1 cellular context compared by ENCODE assay signal in the genomic region with DNA sequence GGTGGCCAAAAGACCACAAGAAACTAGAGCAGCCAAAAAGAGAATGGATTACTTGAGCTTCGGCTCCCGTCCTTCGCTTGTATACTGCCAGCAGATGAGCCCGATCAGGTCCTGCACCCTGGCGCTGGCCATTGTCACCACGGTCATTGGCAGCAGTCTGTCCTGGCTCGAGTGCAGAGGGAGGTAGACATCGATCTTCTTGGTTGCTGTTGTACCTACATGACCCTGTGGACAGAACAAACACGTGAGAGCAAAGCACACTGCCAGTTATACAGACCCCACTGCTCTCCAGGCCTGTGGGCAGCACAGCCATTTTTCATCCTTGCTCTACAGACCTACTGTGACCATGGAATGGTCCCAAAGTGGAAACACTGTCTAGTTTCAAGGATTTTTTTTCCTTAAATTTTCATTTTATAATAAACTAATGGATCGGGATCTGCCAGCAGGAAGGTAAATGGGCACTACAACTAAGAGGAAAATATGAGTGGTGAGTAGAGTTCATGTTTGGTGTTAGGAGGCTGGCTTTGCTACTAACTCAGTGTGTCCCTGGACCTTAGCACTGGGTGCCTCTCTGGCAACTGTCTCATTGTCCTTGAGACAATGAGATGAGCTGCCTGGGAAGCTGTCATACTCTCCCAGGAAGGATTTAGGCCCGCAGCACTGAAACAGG.
TF ChIP-seq lines count a peak whose summit lies in the region.

No MANE protein-coding gene starts in this region.

TF ChIP-seq in HepG2, 621 proteins besides CTCF, POLR2A, EP300 and RAD21:
- TF ChIP-seq, protein P1, sequence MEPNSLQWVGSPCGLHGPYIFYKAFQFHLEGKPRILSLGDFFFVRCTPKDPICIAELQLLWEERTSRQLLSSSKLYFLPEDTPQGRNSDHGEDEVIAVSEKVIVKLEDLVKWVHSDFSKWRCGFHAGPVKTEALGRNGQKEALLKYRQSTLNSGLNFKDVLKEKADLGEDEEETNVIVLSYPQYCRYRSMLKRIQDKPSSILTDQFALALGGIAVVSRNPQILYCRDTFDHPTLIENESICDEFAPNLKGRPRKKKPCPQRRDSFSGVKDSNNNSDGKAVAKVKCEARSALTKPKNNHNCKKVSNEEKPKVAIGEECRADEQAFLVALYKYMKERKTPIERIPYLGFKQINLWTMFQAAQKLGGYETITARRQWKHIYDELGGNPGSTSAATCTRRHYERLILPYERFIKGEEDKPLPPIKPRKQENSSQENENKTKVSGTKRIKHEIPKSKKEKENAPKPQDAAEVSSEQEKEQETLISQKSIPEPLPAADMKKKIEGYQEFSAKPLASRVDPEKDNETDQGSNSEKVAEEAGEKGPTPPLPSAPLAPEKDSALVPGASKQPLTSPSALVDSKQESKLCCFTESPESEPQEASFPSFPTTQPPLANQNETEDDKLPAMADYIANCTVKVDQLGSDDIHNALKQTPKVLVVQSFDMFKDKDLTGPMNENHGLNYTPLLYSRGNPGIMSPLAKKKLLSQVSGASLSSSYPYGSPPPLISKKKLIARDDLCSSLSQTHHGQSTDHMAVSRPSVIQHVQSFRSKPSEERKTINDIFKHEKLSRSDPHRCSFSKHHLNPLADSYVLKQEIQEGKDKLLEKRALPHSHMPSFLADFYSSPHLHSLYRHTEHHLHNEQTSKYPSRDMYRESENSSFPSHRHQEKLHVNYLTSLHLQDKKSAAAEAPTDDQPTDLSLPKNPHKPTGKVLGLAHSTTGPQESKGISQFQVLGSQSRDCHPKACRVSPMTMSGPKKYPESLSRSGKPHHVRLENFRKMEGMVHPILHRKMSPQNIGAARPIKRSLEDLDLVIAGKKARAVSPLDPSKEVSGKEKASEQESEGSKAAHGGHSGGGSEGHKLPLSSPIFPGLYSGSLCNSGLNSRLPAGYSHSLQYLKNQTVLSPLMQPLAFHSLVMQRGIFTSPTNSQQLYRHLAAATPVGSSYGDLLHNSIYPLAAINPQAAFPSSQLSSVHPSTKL (CRISPR knock-in tag; IDR thresholded peaks at IDR 0.05): peak; percentile 18; the same call in 1 of the 2 replicates
- TF ChIP-seq, protein P2, sequence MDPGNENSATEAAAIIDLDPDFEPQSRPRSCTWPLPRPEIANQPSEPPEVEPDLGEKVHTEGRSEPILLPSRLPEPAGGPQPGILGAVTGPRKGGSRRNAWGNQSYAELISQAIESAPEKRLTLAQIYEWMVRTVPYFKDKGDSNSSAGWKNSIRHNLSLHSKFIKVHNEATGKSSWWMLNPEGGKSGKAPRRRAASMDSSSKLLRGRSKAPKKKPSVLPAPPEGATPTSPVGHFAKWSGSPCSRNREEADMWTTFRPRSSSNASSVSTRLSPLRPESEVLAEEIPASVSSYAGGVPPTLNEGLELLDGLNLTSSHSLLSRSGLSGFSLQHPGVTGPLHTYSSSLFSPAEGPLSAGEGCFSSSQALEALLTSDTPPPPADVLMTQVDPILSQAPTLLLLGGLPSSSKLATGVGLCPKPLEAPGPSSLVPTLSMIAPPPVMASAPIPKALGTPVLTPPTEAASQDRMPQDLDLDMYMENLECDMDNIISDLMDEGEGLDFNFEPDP (CRISPR knock-in tag; conservative IDR thresholded peaks at IDR 0.05): 0 out of 2 replicates have a peak, but pooled peaks have one; percentile 16
- peak; percentile 85 for TF ChIP-seq SOX5 (CRISPR knock-in tag; IDR thresholded peaks at IDR 0.05; ENCODE audit: borderline replicate concordance)
- TF ChIP-seq SOX6 (IDR thresholded peaks at IDR 0.05): no peak
- TF ChIP-seq SOX6 (CRISPR knock-in tag; IDR thresholded peaks at IDR 0.05): peak; percentile 84
- TF ChIP-seq IRX3 (CRISPR knock-in tag; IDR thresholded peaks at IDR 0.05; ENCODE audit: borderline replicate concordance, low read depth): no peak
- TF ChIP-seq, protein P3, sequence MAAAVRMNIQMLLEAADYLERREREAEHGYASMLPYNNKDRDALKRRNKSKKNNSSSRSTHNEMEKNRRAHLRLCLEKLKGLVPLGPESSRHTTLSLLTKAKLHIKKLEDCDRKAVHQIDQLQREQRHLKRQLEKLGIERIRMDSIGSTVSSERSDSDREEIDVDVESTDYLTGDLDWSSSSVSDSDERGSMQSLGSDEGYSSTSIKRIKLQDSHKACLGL (CRISPR knock-in tag; IDR thresholded peaks at IDR 0.05): no peak
- 0 out of 2 replicates have a peak, but pooled peaks have one; percentile 24 for TF ChIP-seq SALL1 (CRISPR knock-in tag; IDR thresholded peaks at IDR 0.05)
- TF ChIP-seq, protein P4, sequence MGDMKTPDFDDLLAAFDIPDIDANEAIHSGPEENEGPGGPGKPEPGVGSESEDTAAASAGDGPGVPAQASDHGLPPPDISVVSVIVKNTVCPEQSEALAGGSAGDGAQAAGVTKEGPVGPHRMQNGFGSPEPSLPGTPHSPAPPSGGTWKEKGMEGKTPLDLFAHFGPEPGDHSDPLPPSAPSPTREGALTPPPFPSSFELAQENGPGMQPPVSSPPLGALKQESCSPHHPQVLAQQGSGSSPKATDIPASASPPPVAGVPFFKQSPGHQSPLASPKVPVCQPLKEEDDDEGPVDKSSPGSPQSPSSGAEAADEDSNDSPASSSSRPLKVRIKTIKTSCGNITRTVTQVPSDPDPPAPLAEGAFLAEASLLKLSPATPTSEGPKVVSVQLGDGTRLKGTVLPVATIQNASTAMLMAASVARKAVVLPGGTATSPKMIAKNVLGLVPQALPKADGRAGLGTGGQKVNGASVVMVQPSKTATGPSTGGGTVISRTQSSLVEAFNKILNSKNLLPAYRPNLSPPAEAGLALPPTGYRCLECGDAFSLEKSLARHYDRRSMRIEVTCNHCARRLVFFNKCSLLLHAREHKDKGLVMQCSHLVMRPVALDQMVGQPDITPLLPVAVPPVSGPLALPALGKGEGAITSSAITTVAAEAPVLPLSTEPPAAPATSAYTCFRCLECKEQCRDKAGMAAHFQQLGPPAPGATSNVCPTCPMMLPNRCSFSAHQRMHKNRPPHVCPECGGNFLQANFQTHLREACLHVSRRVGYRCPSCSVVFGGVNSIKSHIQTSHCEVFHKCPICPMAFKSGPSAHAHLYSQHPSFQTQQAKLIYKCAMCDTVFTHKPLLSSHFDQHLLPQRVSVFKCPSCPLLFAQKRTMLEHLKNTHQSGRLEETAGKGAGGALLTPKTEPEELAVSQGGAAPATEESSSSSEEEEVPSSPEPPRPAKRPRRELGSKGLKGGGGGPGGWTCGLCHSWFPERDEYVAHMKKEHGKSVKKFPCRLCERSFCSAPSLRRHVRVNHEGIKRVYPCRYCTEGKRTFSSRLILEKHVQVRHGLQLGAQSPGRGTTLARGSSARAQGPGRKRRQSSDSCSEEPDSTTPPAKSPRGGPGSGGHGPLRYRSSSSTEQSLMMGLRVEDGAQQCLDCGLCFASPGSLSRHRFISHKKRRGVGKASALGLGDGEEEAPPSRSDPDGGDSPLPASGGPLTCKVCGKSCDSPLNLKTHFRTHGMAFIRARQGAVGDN (CRISPR knock-in tag; IDR thresholded peaks at IDR 0.05): 0 out of 2 replicates have a peak, but pooled peaks have one; percentile 15
- peak; percentile 74 for TF ChIP-seq HNF4A (CRISPR knock-in tag; IDR thresholded peaks at IDR 0.05)
- peak; percentile 40; the same call in 1 of the 2 replicates for TF ChIP-seq ZMYM4 (CRISPR knock-in tag; IDR thresholded peaks at IDR 0.05)
- 0 out of 2 replicates have a peak, but pooled peaks have one; percentile 52 for TF ChIP-seq SOX13 (IDR thresholded peaks at IDR 0.05)
- TF ChIP-seq SOX13 (CRISPR knock-in tag; conservative IDR thresholded peaks at IDR 0.05 in 1 of 2, IDR thresholded peaks at IDR 0.05 in 1 of 2): peak in 1 of 2 experiments; percentile 73; a peak in 2 of 4 replicates
